ENCODE assay signal across 17 cellular contexts in the genomic region with DNA sequence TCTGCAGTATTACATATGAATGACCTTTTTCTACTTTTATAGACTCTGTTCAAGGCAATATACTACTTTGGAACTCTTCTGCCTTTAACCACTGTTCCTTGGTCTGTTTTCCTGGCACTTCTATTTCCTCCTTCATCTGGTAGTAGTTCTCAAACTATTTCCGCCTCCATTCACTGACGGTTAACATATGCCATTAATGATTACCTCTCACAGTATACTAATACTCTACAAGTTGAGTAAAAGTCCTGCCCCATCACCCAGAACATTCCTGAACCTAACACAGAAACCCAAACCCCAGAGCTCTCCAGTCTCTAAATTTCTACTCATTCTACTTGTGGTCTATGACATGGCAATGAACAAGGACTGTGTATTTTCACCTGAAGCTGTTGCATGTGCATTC. TPM values are rescaled to one million over a fixed set of nuclear protein-coding genes. Genes with fewer than 3 reads are reported as not detected.
DNase-seq lines count a peak whose midpoint lies in the region; TF ChIP-seq lines count a peak whose summit lies in the region.
"Had no signal": no experiment of that assay in that cellular context is flagged by ENCODE, and none has a peak within 500 bp of the region (broad histone marks: within the 10 kb centered on the region; RNA-seq: fewer than 3 reads in every experiment).

No MANE protein-coding gene starts in this region.

- H3K9ac ChIP-seq in smooth muscle cell (ENCODE audit: low read depth): no peak overlapping the region

- H3K27ac Mint-ChIP-seq in activated T-cell treated with anti-CD3 and anti-CD28 coated beads, Interleukin-2, amount 50 U/mL, for 24 hours: peak overlapping the region; percentile 48

- H3K4me1 Mint-ChIP-seq in activated T-cell treated with anti-CD3 and anti-CD28 coated beads, Interleukin-2, amount 50 U/mL, for 24 hours (ENCODE audit: low read depth): peaks cover 58% of the 10 kb centered on the region

- peaks cover 95% of the 10 kb centered on the region for H3K79me2 ChIP-seq in smooth muscle cell (ENCODE audit: low read depth)

- no peak for TF ChIP-seq POLR2A in NB4 (IDR thresholded peaks at IDR 0.05; ENCODE audit: extremely low read depth, insufficient read length)

- no peaks in the 10 kb centered on the region for H3K9me3 ChIP-seq in smooth muscle cell (replicated peaks; ENCODE audit: low read depth)
- H3K9me3 ChIP-seq: HAP-1, left lung had no signal

- peaks cover 24% of the 10 kb centered on the region for H3K4me1 ChIP-seq in smooth muscle cell (ENCODE audit: low read depth)

- no peak overlapping the region for H3K4me3 Mint-ChIP-seq in activated T-cell treated with anti-CD3 and anti-CD28 coated beads, Interleukin-2, amount 50 U/mL, for 24 hours
- H3K4me3 Mint-ChIP-seq: naive B cell had no signal

- no peaks in the 10 kb centered on the region for H3K9me3 Mint-ChIP-seq in activated T-cell treated with anti-CD3 and anti-CD28 coated beads, Interleukin-2, amount 50 U/mL, for 24 hours
- H3K9me3 Mint-ChIP-seq: naive B cell had no signal

- peaks cover 89% of the 10 kb centered on the region for H4K20me1 ChIP-seq in smooth muscle cell (ENCODE audit: low read depth)

- no peaks in the 10 kb centered on the region for H3K27me3 ChIP-seq in smooth muscle cell (ENCODE audit: low read depth)
- H3K27me3 ChIP-seq: left lung had no signal

- H3K36me3 ChIP-seq in smooth muscle cell (ENCODE audit: low read depth): no peaks in the 10 kb centered on the region

- WGBS in smooth muscle cell (ENCODE audit: low lambda C conversion rate): 82% methylated on average over 2 of the region's 2 CpGs

- no peak for DNase-seq in activated T-cell treated with anti-CD3 and anti-CD28 coated beads, Interleukin-2, amount 50 U/mL, for 24 hours
- DNase-seq in activated T-cell treated with anti-CD3 and anti-CD28 coated beads, Interleukin-2, amount 50 U/mL, for 1 hour: no peak
- DNase-seq in NB4 (ENCODE audit: low read depth): no peak
- peak; percentile 8 for DNase-seq in fibroblast of peridontal ligament (ENCODE audit: extremely low read depth)
- no peak for DNase-seq in smooth muscle cell (lab: John Stamatoyannopoulos, UW; ENCODE audit: unreplicated experiment)
- DNase-seq in stimulated activated CD4-positive, alpha-beta T cell treated with anti-CD3 and anti-CD28 coated beads, Interleukin-12 subunit alpha, Interleukin-12 subunit beta, amount 100 ng/mL, for 4 hours: no peak
- no peak for DNase-seq in HUDEP-2 (lab: John Stamatoyannopoulos, UW; ENCODE audit: unreplicated experiment in 76 of 76)
- DNase-seq in caudate nucleus (lab: John Stamatoyannopoulos, UW): no peak
- DNase-seq: DMS153; hypothalamus; left lung; naive B cell; NCI-H1417 treated with DMSO at 0.1 percent for 48 hours; NCI-H510A treated with DMSO at 0.1 percent for 48 hours; stimulated activated CD4-positive, alpha-beta T cell treated with anti-CD3 and anti-CD28 coated beads, Interleukin-4, amount 100 ng/mL, for 24 hours had no signal

- H2AFZ ChIP-seq in smooth muscle cell (ENCODE audit: low read depth): no peak overlapping the region

- peak overlapping the region; percentile 100 for H3K4me2 ChIP-seq in smooth muscle cell

- TF ChIP-seq CTCF in NB4 (IDR thresholded peaks at IDR 0.05; ENCODE audit: low read depth, low read length) (no peak), smooth muscle cell (IDR thresholded peaks at IDR 0.05; ENCODE audit: borderline replicate concordance, insufficient read depth, poor library complexity, severe bottlenecking) (no peak)

- H3F3A ChIP-seq in smooth muscle cell (ENCODE audit: low read depth): peaks cover 14% of the 10 kb centered on the region

- H3K4me3 ChIP-seq in NB4 (ENCODE audit: low read depth, low read length): peak overlapping the region; percentile 13
- no peak overlapping the region for H3K4me3 ChIP-seq in smooth muscle cell
- H3K4me3 ChIP-seq: HAP-1, left lung had no signal

- peak overlapping the region; percentile 5 for H3K27ac ChIP-seq in smooth muscle cell (ENCODE audit: low read depth)
- no peak overlapping the region for H3K27ac ChIP-seq in caudate nucleus (ENCODE audit: low read depth, low read length)
- H3K27ac ChIP-seq: left lung, VCaP had no signal

- no peaks in the 10 kb centered on the region for H3K27me3 Mint-ChIP-seq in activated T-cell treated with anti-CD3 and anti-CD28 coated beads, Interleukin-2, amount 50 U/mL, for 24 hours
- H3K27me3 Mint-ChIP-seq: naive B cell had no signal

- H3K36me3 Mint-ChIP-seq in activated T-cell treated with anti-CD3 and anti-CD28 coated beads, Interleukin-2, amount 50 U/mL, for 24 hours (ENCODE audit: low read depth): peaks cover 14% of the 10 kb centered on the region

RNA-seq across cellular contexts. Expression of a gene that starts 4.5 kb away (rescaled TPM):
- total RNA-seq in smooth muscle cell: 78.5 and 91.6 TPM in 2 replicates
- 96.8 and 97.7 TPM in 2 replicates for polyA plus RNA-seq in smooth muscle cell

RNA-seq across cellular contexts. Expression of a gene that starts 54.7 kb away (rescaled TPM):
- total RNA-seq in smooth muscle cell: 40.2 and 43.0 TPM in 2 replicates
- polyA plus RNA-seq in smooth muscle cell: 62.0 and 67.7 TPM in 2 replicates
